9 cellular contexts compared by ENCODE assay signal in the genomic region with DNA sequence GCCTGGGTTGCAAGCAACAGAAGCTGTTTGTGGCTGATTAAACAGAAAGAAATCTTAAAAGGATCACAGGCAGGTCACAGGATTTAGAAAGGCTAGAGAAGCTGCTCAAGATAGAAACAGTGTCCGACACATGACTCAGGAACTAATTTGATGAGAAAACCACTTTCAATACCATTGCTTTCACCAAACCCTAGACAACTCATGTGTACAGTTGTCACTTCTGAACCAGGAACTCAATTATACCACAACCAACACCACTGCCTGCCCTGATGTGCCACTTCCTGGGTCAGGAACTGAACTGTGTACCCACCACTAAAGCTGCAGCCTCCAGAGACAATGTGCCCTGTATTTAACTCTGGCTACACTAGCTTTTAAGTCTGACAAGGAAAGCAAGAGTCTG. TPM values are rescaled to one million over a fixed set of nuclear protein-coding genes. Genes with fewer than 3 reads are reported as not detected.
DNase-seq lines count a peak whose midpoint lies in the region; ATAC-seq, FAIRE-seq and TF ChIP-seq lines count a peak whose summit lies in the region.
"Had no signal": no experiment of that assay in that cellular context is flagged by ENCODE, and none has a peak within 500 bp of the region (broad histone marks: within the 10 kb centered on the region; RNA-seq: fewer than 3 reads in every experiment).

No MANE protein-coding gene starts in this region.

- H3K36me3 ChIP-seq in hepatocyte (replicated peaks; ENCODE audit: insufficient read depth, low read depth): no peaks in the 10 kb centered on the region

- H3K9me3 ChIP-seq in hepatocyte (ENCODE audit: low read depth): no peaks in the 10 kb centered on the region

- intact Hi-C loops in left colon (cut with DNase I, micrococcal nuclease): no loop called here
- intact Hi-C loops in sciatic nerve (cut with DNase I): no loop called here

- FAIRE-seq in RCC 7860 (lab: Jason Lieb, UNC): no peak
- FAIRE-seq: astrocyte had no signal

- H3K27ac ChIP-seq in hepatocyte: no peak overlapping the region

- 86% methylated on average over 1 of the region's 1 CpG for WGBS in hepatocyte (ENCODE audit: low lambda C conversion rate, missing lambda C conversion rate)

- no peak for TF ChIP-seq CTCF in hepatocyte (IDR thresholded peaks at IDR 0.05; ENCODE audit: poor library complexity)

- H4K20me1 ChIP-seq in hepatocyte (ENCODE audit: insufficient read depth, poor library complexity, severe bottlenecking): no peaks in the 10 kb centered on the region

- no peaks in the 10 kb centered on the region for H3K79me2 ChIP-seq in hepatocyte

- no peaks in the 10 kb centered on the region for H3K9me2 ChIP-seq in hepatocyte (replicated peaks; ENCODE audit: insufficient read depth)

- no peaks in the 10 kb centered on the region for H3K4me1 ChIP-seq in hepatocyte (ENCODE audit: insufficient read depth)

- H2AFZ ChIP-seq in hepatocyte: no peak overlapping the region

- ATAC-seq in GM18499 (IDR thresholded peaks at IDR 0.05; ENCODE audit: insufficient read depth, unreplicated experiment) (peak; percentile 82), GM21576 (IDR thresholded peaks at IDR 0.05; ENCODE audit: unreplicated experiment) (peak; percentile 80), left colon (peak; percentile 89), sciatic nerve (no peak)

- no peak overlapping the region for H3K4me3 ChIP-seq in hepatocyte

- no peak overlapping the region for H3K4me2 ChIP-seq in hepatocyte

- no peaks in the 10 kb centered on the region for H3K27me3 ChIP-seq in hepatocyte

- DNase-seq in Kasumi-1 (lab: John Stamatoyannopoulos, UW) (peak; percentile 31 to 63), left colon (no peak), RCC 7860 (ENCODE audit: low spot score) (no peak), hepatocyte (ENCODE audit: low spot score) (no peak), sciatic nerve (ENCODE audit: low spot score) (no peak), NCI-H187 (lab: John Stamatoyannopoulos, UW) (no peak)

RNA-seq across cellular contexts. Expression of gene RHOQ, which starts 6.9 kb away (rescaled TPM):
- total RNA-seq in left colon (10 to 100 TPM; 11.8 to 23.9 TPM), hepatocyte (69.9 and 75.2 TPM in 2 replicates), sciatic nerve (152 TPM)
- polyA plus RNA-seq in hepatocyte: 46.7 and 52.0 TPM in 2 replicates

RNA-seq across cellular contexts. Expression of gene ATP6V1E2, which starts 7.0 kb away (rescaled TPM):
- total RNA-seq in left colon (1 to 10 TPM; 1.9 to 2.9 TPM), hepatocyte (3.7 and 4.4 TPM in 2 replicates), sciatic nerve (6.7 TPM)
- polyA plus RNA-seq in hepatocyte: 4.7 and 6.7 TPM in 2 replicates

RNA-seq across cellular contexts. Expression of gene TMEM247, which starts 56.0 kb away (rescaled TPM):
- total RNA-seq in left colon: not detected
- total RNA-seq in hepatocyte: not detected in 2 replicates
- not detected in 2 replicates for polyA plus RNA-seq in hepatocyte
- total RNA-seq in sciatic nerve: not detected
- total RNA-seq: astrocyte had no signal

Comparison
In these comparisons a context has a peak if more than half of its experiments do, and no peak if none do; other contexts are left out.
1. DNase-seq: peak in Kasumi-1 (2 of 2); none in left colon (0 of 2), RCC 7860 (single experiment), hepatocyte (single experiment), sciatic nerve (single experiment) and NCI-H187 (0 of 2).